8 cellular contexts compared by ENCODE assay signal in the genomic region with DNA sequence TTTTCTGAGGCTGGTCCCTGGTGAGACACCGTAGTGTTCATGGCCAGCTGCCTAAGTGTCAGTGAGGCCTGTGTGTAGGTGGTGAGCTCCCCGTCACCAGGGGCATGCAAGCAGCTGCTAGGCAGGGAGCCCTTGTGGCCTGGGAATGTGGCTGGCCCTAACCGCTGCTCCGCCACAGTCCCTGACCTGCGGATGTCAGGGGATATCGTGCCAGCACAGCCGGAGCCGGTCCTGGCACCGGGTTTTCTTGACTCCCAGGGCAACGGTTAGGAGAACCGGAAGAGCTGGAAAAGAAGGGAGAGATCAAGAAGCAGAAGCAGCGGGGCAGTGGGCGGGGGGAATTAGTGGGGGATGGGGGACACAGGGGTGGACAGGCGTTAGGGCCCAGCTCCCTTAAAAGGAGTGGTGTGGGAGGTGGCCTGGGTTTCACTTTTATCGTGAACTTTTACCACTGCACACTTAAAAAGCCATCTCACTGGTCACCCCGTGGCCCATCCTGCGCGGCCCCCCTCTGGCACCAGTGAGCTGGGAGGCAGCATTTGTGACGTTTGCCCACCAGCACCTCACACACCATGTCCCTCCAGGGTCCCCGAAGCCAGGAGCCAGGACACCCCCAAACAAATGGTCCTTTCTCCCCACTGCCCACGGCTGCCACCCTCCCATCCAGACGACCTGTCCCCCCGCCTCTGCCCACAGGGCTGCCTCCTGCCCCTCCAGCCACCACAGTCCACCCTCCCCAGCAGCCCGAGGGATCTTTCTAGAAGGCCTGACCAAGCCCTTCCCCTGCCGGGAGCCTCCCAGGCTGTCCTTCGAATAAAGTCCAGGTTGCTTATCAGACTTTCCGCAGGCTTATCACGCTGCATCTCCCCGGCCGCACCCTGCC. TPM values are rescaled to one million over a fixed set of nuclear protein-coding genes. Genes with fewer than 3 reads are reported as not detected.
DNase-seq lines count a peak whose midpoint lies in the region; ATAC-seq and TF ChIP-seq lines count a peak whose summit lies in the region.

No MANE protein-coding gene starts in this region.

- H3K27me3 Mint-ChIP-seq in T-helper 17 cell = no peaks in the 10 kb centered on the region

- H3K4me1 Mint-ChIP-seq in T-helper 17 cell = peaks cover 18% of the 10 kb centered on the region

- intact Hi-C loops in Right ventricle myocardium superior (cut with DNase I) = no loop called here

- TF ChIP-seq CTCF in GM12865 (IDR thresholded peaks at IDR 0.05; ENCODE audit: insufficient read depth, low read depth, low read length, missing control alignments) = no peak

- H3K9me3 ChIP-seq in T-helper 17 cell (ENCODE audit: control insufficient read depth, low read length, poor library complexity, severe bottlenecking) = no peaks in the 10 kb centered on the region

- ATAC-seq in T-helper 17 cell (no peak), Right ventricle myocardium superior (ENCODE audit: poor library complexity) (peak; percentile 7), HG02938 (IDR thresholded peaks at IDR 0.05; ENCODE audit: unreplicated experiment) (no peak), GM18909 (IDR thresholded peaks at IDR 0.05; ENCODE audit: poor library complexity, unreplicated experiment) (no peak), GM21576 (IDR thresholded peaks at IDR 0.05; ENCODE audit: unreplicated experiment) (no peak)

- DNase-seq in GM12865 (ENCODE audit: low read depth) (peak; percentile 18), T-helper 17 cell (no peak), Right ventricle myocardium superior (peak; percentile 80), renal cortical epithelial cell (ENCODE audit: low read depth) (peak; percentile 50), GM19238 (ENCODE audit: insufficient read length, low spot score) (no peak)

- H3K27ac Mint-ChIP-seq in T-helper 17 cell = peak overlapping the region; percentile 87

- no peak overlapping the region; the same call in 1 of the 2 replicates for H3K4me3 ChIP-seq in GM12865 (ENCODE audit: low read depth, low read length)

- no peaks in the 10 kb centered on the region for H3K36me3 Mint-ChIP-seq in T-helper 17 cell (ENCODE audit: low read depth)

- H3K4me3 Mint-ChIP-seq in T-helper 17 cell = peak overlapping the region; percentile 19

RNA-seq across cellular contexts. Expression of gene MICALL2, which starts 1.7 kb away (rescaled TPM):
- total RNA-seq in T-helper 17 cell (1 to 10 TPM; 3.2 to 3.4 TPM), Right ventricle myocardium superior (6.2 TPM), renal cortical epithelial cell (6.8 and 10.1 TPM in 2 replicates)

RNA-seq across cellular contexts. Expression of gene INTS1, which starts 43.2 kb away (rescaled TPM):
- total RNA-seq in T-helper 17 cell = 10 to 100 TPM; 88.2 to 89.4 TPM
- 29.2 TPM for total RNA-seq in Right ventricle myocardium superior
- total RNA-seq in renal cortical epithelial cell = 31.8 and 77.9 TPM in 2 replicates

Comparison
In these comparisons a context has a peak if more than half of its experiments do, and no peak if none do; other contexts are left out.
1. DNase-seq: peak in GM12865 (single experiment), Right ventricle myocardium superior (single experiment) and renal cortical epithelial cell (single experiment); none in T-helper 17 cell (0 of 3) and GM19238 (single experiment).